ENCODE assay signal across 13 cellular contexts in the genomic region with DNA sequence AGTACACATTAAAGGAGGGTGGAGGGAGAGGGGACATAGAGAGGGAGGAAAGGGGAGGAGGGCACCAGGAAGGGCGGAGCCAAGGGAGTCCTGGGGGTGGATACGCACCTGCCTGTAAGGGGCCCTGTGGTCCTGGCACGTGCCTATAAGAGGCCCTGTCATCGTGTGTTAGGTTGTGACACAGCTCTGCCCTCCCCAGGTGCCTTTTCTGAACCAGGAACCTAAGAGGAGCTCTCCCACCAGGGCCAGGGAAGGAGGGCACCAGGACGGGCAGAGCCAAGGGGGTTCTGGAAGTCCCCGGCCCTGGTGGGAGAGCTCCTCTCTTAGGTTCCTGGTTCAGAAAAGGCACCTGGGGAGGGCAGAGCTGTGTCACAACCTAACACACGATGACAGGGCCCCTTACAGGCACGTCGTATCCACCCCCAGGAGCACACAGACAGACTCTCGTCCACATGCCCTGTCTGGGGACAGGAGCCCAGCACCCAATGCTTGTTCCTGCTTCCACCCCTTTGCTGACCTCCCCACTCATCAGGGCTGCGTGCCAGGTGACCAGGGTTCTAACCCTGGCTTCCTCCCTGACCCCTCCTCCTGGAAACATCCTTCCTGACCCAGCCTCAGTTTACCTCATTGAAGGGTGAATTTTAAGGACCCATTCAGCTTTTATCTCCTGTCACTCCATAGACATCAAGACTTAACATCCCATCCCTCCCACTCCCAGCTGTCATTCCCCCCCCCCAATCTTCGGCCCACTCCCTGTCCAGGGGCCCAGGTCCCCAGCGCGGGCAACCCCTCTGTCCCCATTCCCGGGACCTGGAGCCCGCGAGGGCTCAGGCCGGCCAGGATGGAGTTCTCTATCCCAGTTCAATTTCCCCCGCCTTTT. TPM values are rescaled to one million over a fixed set of nuclear protein-coding genes. Genes with fewer than 3 reads are reported as not detected.
DNase-seq lines count a peak whose midpoint lies in the region; ATAC-seq, FAIRE-seq and TF ChIP-seq lines count a peak whose summit lies in the region.
"Had no signal": no experiment of that assay in that cellular context is flagged by ENCODE, and none has a peak within 500 bp of the region (broad histone marks: within the 10 kb centered on the region; RNA-seq: fewer than 3 reads in every experiment).

No MANE protein-coding gene starts in this region.

- peak overlapping the region in 5 of 8 donors; percentile 4 to 49 (median 21) for H3K4me3 Mint-ChIP-seq in naive B cell
- H3K4me3 Mint-ChIP-seq in CD8-positive, alpha-beta T cell: no peak overlapping the region
- H3K4me3 Mint-ChIP-seq: central memory CD8-positive, alpha-beta T cell; T-cell had no signal

- WGBS in H1 (ENCODE audit: extremely low coverage in 1 of 2, insufficient coverage in 1 of 2, insufficient read length in 1 of 2, insufficient replicate concordance in 2 of 2, low coverage in 1 of 2, low lambda C conversion rate in 2 of 2, missing lambda C conversion rate in 1 of 2), 2 experiments: 70% methylated on average over 13 of the region's 19 CpGs; no CpG with 5 or more reads in 1 of the 2 experiments

- peaks cover 2% of the 10 kb centered on the region for H3K79me1 ChIP-seq in H1 (ENCODE audit: low read depth, low read length)

- TF ChIP-seq RAD21 in H1 (IDR thresholded peaks at IDR 0.05 in 1 of 2, conservative IDR thresholded peaks at IDR 0.05 in 1 of 2; ENCODE audit: low read depth in 2 of 2, low read length in 2 of 2): no peak

- H3K18ac ChIP-seq in H1 (ENCODE audit: extremely low read depth, low read length): no peak overlapping the region

- H3K36me3 ChIP-seq in H1 (ENCODE audit: control insufficient read depth in 2 of 4, insufficient read depth in 4 of 4, low read length in 3 of 4) (no peaks in the 10 kb centered on the region), thoracic aorta (no peaks in the 10 kb centered on the region)
- H3K36me3 ChIP-seq in CD8-positive, alpha-beta T cell (ENCODE audit: insufficient read depth, low read length): no peaks in the 10 kb centered on the region
- H3K36me3 ChIP-seq: HAP-1 had no signal

- H2AK5ac ChIP-seq in H1 (ENCODE audit: low read depth, low read length): no peak overlapping the region

- peaks cover 2 to 16% of the 10 kb centered on the region in 2 experiments for H4K20me1 ChIP-seq in H1 (replicated peaks in 1 of 2; ENCODE audit: control insufficient read depth in 1 of 2, insufficient read depth in 2 of 2, low read length in 2 of 2)

- H4K8ac ChIP-seq in H1 (ENCODE audit: extremely low read depth, insufficient read depth, low read length): no peak overlapping the region

- TF ChIP-seq EP300 in H1 (IDR thresholded peaks at IDR 0.05; ENCODE audit: borderline replicate concordance in 1 of 2, low read depth in 2 of 2, low read length in 2 of 2): no peak

- no peak overlapping the region for H3K56ac ChIP-seq in H1 (replicated peaks; ENCODE audit: insufficient read length, low read depth, low read length)

- TF ChIP-seq CTCF in H1 (IDR thresholded peaks at IDR 0.05; ENCODE audit: control extremely low read depth in 1 of 3, insufficient read depth in 1 of 3, low read depth in 1 of 3, low read length in 3 of 3): no peak
- no peak for TF ChIP-seq CTCF in thoracic aorta (IDR thresholded peaks at IDR 0.05)
- TF ChIP-seq CTCF in CD8-positive, alpha-beta T cell (IDR thresholded peaks at IDR 0.05): no peak

- no peak overlapping the region for H2BK5ac ChIP-seq in H1 (ENCODE audit: low read depth, low read length)

- H3K9ac ChIP-seq in H1 (replicated peaks in 1 of 4; ENCODE audit: extremely low read depth in 1 of 4, low read depth in 3 of 4, low read length in 3 of 4): no peak overlapping the region

- peaks cover 5 to 8% (median 6%) of the 10 kb centered on the region in 3 donors for H3K4me1 Mint-ChIP-seq in naive B cell
- H3K4me1 Mint-ChIP-seq in CD8-positive, alpha-beta T cell (ENCODE audit: low read depth): no peaks in the 10 kb centered on the region
- H3K4me1 Mint-ChIP-seq: central memory CD8-positive, alpha-beta T cell; T-cell had no signal

- no peak overlapping the region for H2BK20ac ChIP-seq in H1 (ENCODE audit: low read length)

- no peak overlapping the region for H2AFZ ChIP-seq in H1 (ENCODE audit: low read length)

- no peak overlapping the region for H3K27ac Mint-ChIP-seq in naive B cell
- H3K27ac Mint-ChIP-seq in CD8-positive, alpha-beta T cell: no peak overlapping the region
- H3K27ac Mint-ChIP-seq: T-cell had no signal

- H3K9me3 ChIP-seq in H1 (ENCODE audit: insufficient read depth in 2 of 2, low read depth in 1 of 2, low read length in 1 of 2) (no peaks in the 10 kb centered on the region), thoracic aorta (no peaks in the 10 kb centered on the region)
- H3K9me3 ChIP-seq in CD8-positive, alpha-beta T cell (ENCODE audit: low read length): no peaks in the 10 kb centered on the region
- H3K9me3 ChIP-seq: HAP-1, mucosa of descending colon had no signal

- peak overlapping the region; percentile 83 to 87 for H3K4me2 ChIP-seq in H1 (ENCODE audit: insufficient read depth in 1 of 2, low read depth in 2 of 2, low read length in 2 of 2)

- H3K23ac ChIP-seq in H1 (ENCODE audit: insufficient read length): no peak overlapping the region

- H2BK120ac ChIP-seq in H1 (replicated peaks; ENCODE audit: low read depth, low read length): no peak overlapping the region

- DNase-seq in NCI-H82 (lab: John Stamatoyannopoulos, UW): peak; percentile 23
- DNase-seq in NCI-H82 treated with DMSO at 0.1 percent for 48 hours (lab: John Stamatoyannopoulos, UW; ENCODE audit: unreplicated experiment): no peak
- no peak for DNase-seq in H1 (ENCODE audit: low read depth in 1 of 2, low spot score in 2 of 2)
- DNase-seq in naive B cell: no peak
- DNase-seq in thoracic aorta (ENCODE audit: low spot score): no peak
- DNase-seq in CD8-positive, alpha-beta T cell: no peak
- no peak for DNase-seq in OCI-M1 (lab: John Stamatoyannopoulos, UW)

- POLR2A ChIA-PET in H1 (lab: Charles Lee; ENCODE audit: partially characterized antibody): no interaction called here
- POLR2A ChIA-PET in CD8-positive, alpha-beta T cell (lab: Charles Lee): no interaction called here

- H3K27ac ChIP-seq in H1 (ENCODE audit: low read depth, low read length): no peak overlapping the region
- H3K27ac ChIP-seq in thoracic aorta: no peak overlapping the region
- H3K27ac ChIP-seq in CD8-positive, alpha-beta T cell (ENCODE audit: low read depth, low read length): no peak overlapping the region
- H3K27ac ChIP-seq: 22Rv1 had no signal

- peaks cover 0 to 6% of the 10 kb centered on the region in 2 donors for H3K36me3 Mint-ChIP-seq in naive B cell
- no peaks in the 10 kb centered on the region for H3K36me3 Mint-ChIP-seq in CD8-positive, alpha-beta T cell
- H3K36me3 Mint-ChIP-seq: T-cell had no signal

- H4K91ac ChIP-seq in H1 (replicated peaks; ENCODE audit: insufficient read length, low read length): no peak overlapping the region

- H4K5ac ChIP-seq in H1 (ENCODE audit: insufficient read length, low read depth, low read length): no peak overlapping the region

- H2BK12ac ChIP-seq in H1 (ENCODE audit: low read depth, low read length): no peak overlapping the region

- H3K4me3 ChIP-seq in H1 (ENCODE audit: extremely low read depth in 1 of 4, insufficient read depth in 2 of 4, low read depth in 3 of 4, low read length in 4 of 4) (peak overlapping the region; percentile 52 to 85 (median 54); a peak in 5 of 8 replicates), thoracic aorta (peak overlapping the region; percentile 74)
- H3K4me3 ChIP-seq in CD8-positive, alpha-beta T cell (ENCODE audit: low read depth, low read length): no peak overlapping the region
- H3K4me3 ChIP-seq: HAP-1, mucosa of descending colon had no signal

- no peak overlapping the region for H3K14ac ChIP-seq in H1 (ENCODE audit: insufficient read length)

- no peak overlapping the region for H3K4ac ChIP-seq in H1 (replicated peaks; ENCODE audit: insufficient read length, low read depth, low read length)

- CTCF ChIA-PET in H1 (lab: Charles Lee; ENCODE audit: partially characterized antibody): interaction anchor here (0.6 to 3.0 kb wide), 6 partner anchors 12 to 431 kb away, joined by 3 to 16 read pairs (median 3); no protein-coding TSS in a partner anchor
- CTCF ChIA-PET in CD8-positive, alpha-beta T cell (lab: Charles Lee): no interaction called here

- H3K27me3 ChIP-seq in H1 (replicated peaks in 1 of 4; ENCODE audit: control insufficient read depth in 3 of 4, extremely low read depth in 1 of 4, insufficient read depth in 3 of 4, low read length in 3 of 4) (peaks cover 0 to 20% (median 17%) of the 10 kb centered on the region in 4 experiments; a peak in 6 of 7 replicates), thoracic aorta (replicated peaks; ENCODE audit: insufficient read depth) (no peaks in the 10 kb centered on the region)
- H3K27me3 ChIP-seq in CD8-positive, alpha-beta T cell (ENCODE audit: insufficient read depth, low read length): no peaks in the 10 kb centered on the region

- H3K4me1 ChIP-seq in H1 (replicated peaks in 1 of 4; ENCODE audit: control insufficient read depth in 3 of 4, insufficient read depth in 4 of 4, low read length in 3 of 4) (peaks cover 0 to 17% (median 12%) of the 10 kb centered on the region in 4 experiments; a peak in 6 of 7 replicates), thoracic aorta (ENCODE audit: control insufficient read depth in 1 of 2, low read depth in 2 of 2) (peaks cover 3 to 19% of the 10 kb centered on the region in 2 donors)
- H3K4me1 ChIP-seq in CD8-positive, alpha-beta T cell (ENCODE audit: insufficient read depth, low read length): no peaks in the 10 kb centered on the region
- H3K4me1 ChIP-seq: HAP-1 had no signal

- TF ChIP-seq POLR2A in H1 (IDR thresholded peaks at IDR 0.05; ENCODE audit: control extremely low read depth in 1 of 2, low read depth in 2 of 2, low read length in 2 of 2): no peak

- peaks cover 27 to 80% (median 79%) of the 10 kb centered on the region in 3 donors for H3K27me3 Mint-ChIP-seq in naive B cell
- peaks cover 39% of the 10 kb centered on the region for H3K27me3 Mint-ChIP-seq in CD8-positive, alpha-beta T cell (ENCODE audit: low read depth)

- H3K9me3 Mint-ChIP-seq in naive B cell: peaks cover 0 to 4% (median 0%) of the 10 kb centered on the region in 7 donors
- no peaks in the 10 kb centered on the region for H3K9me3 Mint-ChIP-seq in CD8-positive, alpha-beta T cell
- H3K9me3 Mint-ChIP-seq: central memory CD8-positive, alpha-beta T cell; T-cell had no signal

- ATAC-seq in naive B cell (ENCODE audit: low read depth in 2 of 2) (no peak), thoracic aorta (ENCODE audit: insufficient number of reproducible peaks, low FRiP score, low read depth) (no peak), GM18511 (IDR thresholded peaks at IDR 0.05; ENCODE audit: unreplicated experiment) (no peak)
- ATAC-seq in CD8-positive, alpha-beta T cell: no peak
- ATAC-seq: T-cell had no signal

- H3K23me2 ChIP-seq in H1 (ENCODE audit: low read depth, low read length): peaks cover 8% of the 10 kb centered on the region; the same call in 1 of the 2 replicates

- FAIRE-seq in H1 (lab: Jason Lieb, UNC): no peak

- H3K79me2 ChIP-seq in H1 (ENCODE audit: control insufficient read depth in 1 of 2, insufficient read depth in 2 of 2, low read length in 2 of 2): no peaks in the 10 kb centered on the region

- intact Hi-C loops in CD8-positive, alpha-beta T cell (cut with DNase I, micrococcal nuclease): no loop called here

- H2BK15ac ChIP-seq in H1 (ENCODE audit: low read length): no peak overlapping the region

RNA-seq across cellular contexts. Expression of a gene that starts 12.9 kb away (rescaled TPM):
- total RNA-seq in H1 (2021; fragmentation: NEBNext Ultra II Directional; extraction: Animal tissue kit (Norgen Biotek cat#: 25700)): 47.9 and 53.4 TPM in 2 replicates
- polyA plus RNA-seq in H1 (2011; rRNA removed): 49.7 and 53.0 TPM in 2 replicates
- 37.8 TPM for polyA plus RNA-seq in H1 (2011; cell fraction: cytosol; rRNA removed)
- 42.9 TPM for polyA plus RNA-seq in H1 (2011; cell fraction: nucleus; rRNA removed)
- polyA plus RNA-seq in H1 (2012, experiment 1 of 2): 67.7 to 74.9 TPM (median 71.8 TPM) in 4 replicates
- polyA plus RNA-seq in H1 (2012, experiment 2 of 2): 33.0 TPM
- polyA plus RNA-seq in H1 (2013, experiment 1 of 2): 44.2 TPM
- polyA plus RNA-seq in H1 (2013, experiment 2 of 2): 49.5 TPM
- 23.8 and 30.3 TPM in 2 replicates for polyA minus RNA-seq in H1 (2011; rRNA and poly(A)+ RNA removed)
- 18.1 TPM for polyA minus RNA-seq in H1 (2011; cell fraction: cytosol; rRNA and poly(A)+ RNA removed)
- 17.3 TPM for polyA minus RNA-seq in H1 (2011; cell fraction: nucleus; rRNA and poly(A)+ RNA removed)
- not detected for polyA plus RNA-seq in naive B cell (ENCODE audit: low read depth in 6 of 6)
- total RNA-seq in thoracic aorta: 10 to 100 TPM; 14.5 to 24.5 TPM
- total RNA-seq in CD8-positive, alpha-beta T cell: not detected

Comparison
In these comparisons a context has a peak if more than half of its experiments do, and no peak if none do; other contexts are left out.
1. RNA of a gene that starts 12.9 kb away (total RNA-seq): 47.9 to 53.4 TPM in H1 and 14.5 to 24.5 TPM in thoracic aorta; not detected in CD8-positive, alpha-beta T cell; every median in the first group is over 10 times any median in the second.